ENCODE assay signal across 18 cellular contexts in the genomic region with DNA sequence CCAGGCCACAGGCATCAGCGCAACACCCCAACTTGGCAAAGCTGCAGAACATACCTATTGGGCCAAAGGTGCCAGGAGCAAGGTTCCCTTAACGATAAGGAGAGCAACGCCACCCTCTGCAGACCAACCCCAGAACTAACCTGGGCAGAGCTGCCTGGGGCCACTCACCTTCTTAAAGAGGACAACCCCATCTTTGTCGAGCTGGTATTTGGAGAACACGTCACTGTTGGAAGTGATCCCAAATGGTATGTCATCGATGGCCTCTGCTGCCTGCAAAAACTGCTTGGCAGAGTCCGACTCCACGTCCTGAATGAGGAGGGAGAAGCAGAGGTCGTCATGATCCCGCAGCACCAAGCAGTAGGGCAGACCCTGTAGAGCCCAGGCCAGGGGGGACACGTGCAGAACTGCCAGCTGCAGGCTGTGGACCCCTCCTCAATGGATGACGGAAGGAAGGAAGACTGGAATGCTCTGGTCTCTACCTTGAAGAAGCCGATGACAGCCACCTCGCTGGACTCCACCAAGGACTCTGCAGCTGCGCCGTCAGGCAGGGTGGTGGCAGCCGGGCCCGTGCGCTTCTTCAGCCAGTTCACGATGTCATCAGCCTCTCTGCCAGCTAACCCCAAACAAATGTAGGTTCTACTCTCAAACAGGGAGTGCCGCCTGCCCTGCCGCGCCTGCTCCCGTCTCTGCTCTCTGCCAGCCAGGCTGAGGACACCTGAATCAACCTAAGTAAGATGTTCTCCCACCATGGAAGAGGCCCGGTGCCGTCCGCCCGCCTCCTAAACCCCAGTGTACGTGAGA. TPM values are rescaled to one million over a fixed set of nuclear protein-coding genes. Genes with fewer than 3 reads are reported as not detected.
A peak's percentile ranks its signal among the peaks of the same experiment; 100 is the strongest.
DNase-seq lines count a peak whose midpoint lies in the region; ATAC-seq and TF ChIP-seq lines count a peak whose summit lies in the region.
"Had no signal": no experiment of that assay in that cellular context is flagged by ENCODE, and none has a peak within 500 bp of the region (broad histone marks: within the 10 kb centered on the region; RNA-seq: fewer than 3 reads in every experiment).

No MANE protein-coding gene starts in this region.

- H2AFZ ChIP-seq in SK-N-SH (ENCODE audit: low read depth) (no peak overlapping the region), fibroblast of lung (ENCODE audit: low read length) (no peak overlapping the region)

- H3K9ac ChIP-seq in SK-N-SH (no peak overlapping the region), fibroblast of lung (ENCODE audit: insufficient read depth, low read length) (no peak overlapping the region)

- H3K36me3 ChIP-seq in SK-N-SH (replicated peaks in 1 of 2; ENCODE audit: control insufficient read depth in 1 of 2, insufficient read depth in 2 of 2, low read length in 1 of 2) (peaks cover 53 to 74% of the 10 kb centered on the region in 2 experiments), fibroblast of lung (ENCODE audit: control insufficient read depth, insufficient read depth, low read length) (peaks cover 47% of the 10 kb centered on the region)

- H3K4me3 ChIP-seq in SK-N-SH (ENCODE audit: low read depth in 2 of 2, low read length in 1 of 2) (no peak overlapping the region), fibroblast of lung (replicated peaks in 1 of 4; ENCODE audit: control extremely low read depth in 1 of 4, insufficient read depth in 1 of 4, low read depth in 3 of 4, low read length in 4 of 4) (no peak overlapping the region), skin epidermis (no peak overlapping the region)
- H3K4me3 ChIP-seq: cardiac muscle cell had no signal

- H4K20me1 ChIP-seq in SK-N-SH (ENCODE audit: insufficient read depth), result peaks cover 73% of the 10 kb centered on the region
- no peaks in the 10 kb centered on the region for H4K20me1 ChIP-seq in fibroblast of lung (ENCODE audit: control insufficient read depth, extremely low read depth, insufficient read depth, low read length)

- H3K4me1 ChIP-seq in SK-N-SH (ENCODE audit: control insufficient read depth in 1 of 2, insufficient read depth in 2 of 2, low read depth in 1 of 2, low read length in 1 of 2) (peaks cover 17 to 18% of the 10 kb centered on the region in 2 experiments), fibroblast of lung (ENCODE audit: control insufficient read depth, extremely low read depth, insufficient read depth, low read length) (peaks cover 18% of the 10 kb centered on the region)

- H3K9me3 ChIP-seq in SK-N-SH (no peaks in the 10 kb centered on the region), fibroblast of lung (ENCODE audit: control insufficient read depth, insufficient read depth, low read depth, low read length) (no peaks in the 10 kb centered on the region)
- H3K9me3 ChIP-seq: neutrophil had no signal

- H3K4me2 ChIP-seq in SK-N-SH (no peak overlapping the region), fibroblast of lung (ENCODE audit: extremely low read depth, insufficient read depth, low read length) (peak overlapping the region; percentile 0)

- ATAC-seq in SK-N-SH treated with all-trans-retinoic acid at 6 μM for 48 hours (no peak), GM18907 (IDR thresholded peaks at IDR 0.05; ENCODE audit: unreplicated experiment) (no peak)

- H3K79me2 ChIP-seq in SK-N-SH (ENCODE audit: insufficient read depth) (peaks cover 98% of the 10 kb centered on the region), fibroblast of lung (ENCODE audit: control insufficient read depth, insufficient read depth, low read length) (peaks cover 78% of the 10 kb centered on the region)

- H3K27ac ChIP-seq in SK-N-SH (ENCODE audit: low read depth in 2 of 2, low read length in 1 of 2) (no peak overlapping the region), RWPE1 (peak overlapping the region; percentile 97), fibroblast of lung (ENCODE audit: insufficient read depth, low read length) (no peak overlapping the region), skin epidermis (peak overlapping the region in 12 of 21 experiments; percentile 6 to 82 (median 42))
- H3K27ac ChIP-seq: cardiac muscle cell, neutrophil had no signal

- H3F3A ChIP-seq in SK-N-SH (replicated peaks; ENCODE audit: insufficient read depth), result peaks cover 13% of the 10 kb centered on the region

- DNase-seq in SK-N-SH (peak; percentile 39), RWPE1 (ENCODE audit: low spot score) (no peak), fibroblast of lung (ENCODE audit: low read depth in 2 of 2) (peak in 1 of 2 donors; percentile 28), chondrocyte (ENCODE audit: low spot score) (no peak)
- DNase-seq in activated effector memory CD4-positive, alpha-beta T cell treated with anti-CD3 and anti-CD28 coated beads, Interleukin-2, amount 50 U/mL, for 16 hours, result no peak
- DNase-seq: activated T-cell treated with anti-CD3 and anti-CD28 coated beads, Interleukin-2, amount 50 U/mL, for 48 hours; islet precursor cell; NCI-H2029; stimulated activated CD4-positive, alpha-beta T cell treated with anti-CD3 and anti-CD28 coated beads, Interleukin-1b, Interleukin-23, amount 100 ng/mL, for 48 hours had no signal

- WGBS in SK-N-SH (ENCODE audit: low lambda C conversion rate), result 97% methylated on average over 29 of the region's 29 CpGs

- H3K4me3 Mint-ChIP-seq in chondrocyte (ENCODE audit: unreplicated experiment), result no peak overlapping the region
- H3K4me3 Mint-ChIP-seq: stimulated activated naive CD8-positive, alpha-beta T cell treated with anti-CD3 and anti-CD28 coated beads, Interleukin-15, Interleukin-2, amounts not matched to agents 100 ng/mL and 50 ng/mL, for 24 hours had no signal

- H3K4me1 Mint-ChIP-seq in chondrocyte (ENCODE audit: low read depth), result peaks cover 42% of the 10 kb centered on the region

- H3K9me3 Mint-ChIP-seq in chondrocyte (ENCODE audit: low read depth), result no peaks in the 10 kb centered on the region
- H3K9me3 Mint-ChIP-seq: stimulated activated naive CD8-positive, alpha-beta T cell treated with anti-CD3 and anti-CD28 coated beads, Interleukin-15, Interleukin-2, amounts not matched to agents 100 ng/mL and 50 ng/mL, for 24 hours had no signal

- TF ChIP-seq EP300 in SK-N-SH (IDR thresholded peaks at IDR 0.05; ENCODE audit: borderline replicate concordance in 1 of 2, low read depth in 1 of 2, low read length in 1 of 2), result no peak

- no peak overlapping the region for H3K27ac Mint-ChIP-seq in chondrocyte (ENCODE audit: unreplicated experiment)
- H3K27ac Mint-ChIP-seq: stimulated activated naive CD8-positive, alpha-beta T cell treated with anti-CD3 and anti-CD28 coated beads, Interleukin-15, Interleukin-2, amounts not matched to agents 100 ng/mL and 50 ng/mL, for 24 hours had no signal

- peaks cover 21% of the 10 kb centered on the region for H3K36me3 Mint-ChIP-seq in chondrocyte (ENCODE audit: low read depth)

- no peaks in the 10 kb centered on the region for H3K27me3 Mint-ChIP-seq in chondrocyte (ENCODE audit: low read depth)
- H3K27me3 Mint-ChIP-seq: stimulated activated naive CD8-positive, alpha-beta T cell treated with anti-CD3 and anti-CD28 coated beads, Interleukin-15, Interleukin-2, amounts not matched to agents 100 ng/mL and 50 ng/mL, for 24 hours had no signal

- POLR2A ChIA-PET in SK-N-SH (lab: Yijun Ruan, JAX) (interaction anchor here (0.6 to 2.1 kb wide), 3 partner anchors 11 to 39 kb away, joined by 3 to 8 read pairs (median 3); partner anchors contain the start of gene MCRIP1), RWPE1 (lab: Yijun Ruan, JAX; ENCODE audit: low non-redundant PET) (interaction anchor here (0.6 to 1.5 kb wide), 4 partner anchors 11 to 153 kb away, joined by 3 to 5 read pairs (median 4); no protein-coding TSS in a partner anchor)

- CTCF ChIA-PET in SK-N-SH (lab: Yijun Ruan, JAX) (interaction anchor here (0.8 to 1.8 kb wide), 11 partner anchors 14 to 176 kb away, joined by 3 to 9 read pairs (median 4); partner anchors contain the start of gene PPP1R27), RWPE1 (lab: Yijun Ruan, JAX) (interaction anchor here (0.7 to 1.2 kb wide), 5 partner anchors 13 to 122 kb away, joined by 3 to 11 read pairs (median 3); partner anchors contain the start of gene MCRIP1)

- no peaks in the 10 kb centered on the region for H3K9me2 ChIP-seq in SK-N-SH

- 0 out of 2 replicates have a peak, but pooled peaks have one; percentile 22 for TF ChIP-seq RAD21 in SK-N-SH (IDR thresholded peaks at IDR 0.05; ENCODE audit: low read length)

- no peaks in the 10 kb centered on the region for H3K27me3 ChIP-seq in SK-N-SH (ENCODE audit: insufficient read depth)
- H3K27me3 ChIP-seq in fibroblast of lung (ENCODE audit: control insufficient read depth, insufficient read depth, low read length), result no peaks in the 10 kb centered on the region
- H3K27me3 ChIP-seq: cardiac muscle cell, neutrophil had no signal

- 0 out of 2 replicates have a peak, but pooled peaks have one; percentile 14 for TF ChIP-seq CTCF in SK-N-SH (IDR thresholded peaks at IDR 0.05)
- no peak for TF ChIP-seq CTCF in RWPE1 (conservative IDR thresholded peaks at IDR 0.05; ENCODE audit: low read depth)
- TF ChIP-seq CTCF in fibroblast of lung (conservative IDR thresholded peaks at IDR 0.05 in 1 of 2, IDR thresholded peaks at IDR 0.05 in 1 of 2; ENCODE audit: low read depth in 1 of 2, low read length in 2 of 2), result no peak
- TF ChIP-seq CTCF in chondrocyte (IDR thresholded peaks at IDR 0.05), result no peak

RNA-seq across cellular contexts. Expression of gene P4HB, which starts 5.2 kb away (rescaled TPM):
- polyA plus RNA-seq in SK-N-SH (2012; rRNA removed) (112 and 165 TPM in 2 replicates), fibroblast of lung (106 and 109 TPM in 2 replicates)
- 240 and 314 TPM in 2 replicates for polyA plus RNA-seq in SK-N-SH (2012; cell fraction: cytosol; rRNA removed)
- 212 and 321 TPM in 2 replicates for polyA plus RNA-seq in SK-N-SH (2012; cell fraction: nucleus; rRNA removed)
- total RNA-seq in fibroblast of lung (633 and 1,034 TPM in 2 replicates), chondrocyte (958 to 1,257 TPM (median 1,012 TPM) in 3 replicates)
- 919 and 1,078 TPM in 2 replicates for polyA plus RNA-seq in fibroblast of lung (2012)
- 298 and 690 TPM in 2 replicates for polyA minus RNA-seq in fibroblast of lung (ENCODE audit: low replicate concordance)

RNA-seq across cellular contexts. Expression of gene ARHGDIA, which starts 16.0 kb away (rescaled TPM):
- polyA plus RNA-seq in SK-N-SH (2012; rRNA removed) (184 and 385 TPM in 2 replicates), fibroblast of lung (164 and 254 TPM in 2 replicates)
- polyA plus RNA-seq in SK-N-SH (2012; cell fraction: cytosol; rRNA removed), result 158 and 279 TPM in 2 replicates
- polyA plus RNA-seq in SK-N-SH (2012; cell fraction: nucleus; rRNA removed), result 650 and 681 TPM in 2 replicates
- total RNA-seq in fibroblast of lung (61.6 and 95.0 TPM in 2 replicates), chondrocyte (452 to 481 TPM (median 476 TPM) in 3 replicates)
- 723 and 976 TPM in 2 replicates for polyA plus RNA-seq in fibroblast of lung (2012)
- 99.0 and 121 TPM in 2 replicates for polyA minus RNA-seq in fibroblast of lung (ENCODE audit: low replicate concordance)

RNA-seq across cellular contexts. Expression of gene PPP1R27, which starts 20.3 kb away (rescaled TPM):
- polyA plus RNA-seq in SK-N-SH (2012; rRNA removed) (0.07 and 0.16 TPM in 2 replicates), fibroblast of lung (not detected in 2 replicates)
- polyA plus RNA-seq in SK-N-SH (2012; cell fraction: cytosol; rRNA removed), result 0.01 TPM in 1 of 2 replicates, not detected in the other
- 0.19 and 0.23 TPM in 2 replicates for polyA plus RNA-seq in SK-N-SH (2012; cell fraction: nucleus; rRNA removed)
- total RNA-seq in fibroblast of lung (under 0.01 TPM in 1 of 2 replicates, not detected in the other), chondrocyte (not detected in 3 replicates)
- not detected in 2 replicates for polyA plus RNA-seq in fibroblast of lung (2012)
- polyA minus RNA-seq in fibroblast of lung (ENCODE audit: low replicate concordance), result not detected in 2 replicates
- total RNA-seq: A172, cardiac muscle cell, Daoy, fibroblast of villous mesenchyme had no signal
- polyA plus RNA-seq: cardiac muscle cell had no signal

RNA-seq across cellular contexts. Expression of gene MCRIP1, which starts 22.1 kb away (rescaled TPM):
- polyA plus RNA-seq in SK-N-SH (2012; rRNA removed) (120 and 156 TPM in 2 replicates), fibroblast of lung (37.5 and 37.6 TPM in 2 replicates)
- 65.6 and 105 TPM in 2 replicates for polyA plus RNA-seq in SK-N-SH (2012; cell fraction: cytosol; rRNA removed)
- 167 and 258 TPM in 2 replicates for polyA plus RNA-seq in SK-N-SH (2012; cell fraction: nucleus; rRNA removed)
- total RNA-seq in fibroblast of lung (108 and 118 TPM in 2 replicates), chondrocyte (122 to 133 TPM (median 131 TPM) in 3 replicates)
- 69.9 and 73.3 TPM in 2 replicates for polyA plus RNA-seq in fibroblast of lung (2012)
- 20.2 and 27.2 TPM in 2 replicates for polyA minus RNA-seq in fibroblast of lung (ENCODE audit: low replicate concordance)

RNA-seq across cellular contexts. Expression of gene ALYREF, which starts 36.2 kb away (rescaled TPM):
- polyA plus RNA-seq in SK-N-SH (2012; rRNA removed) (176 and 269 TPM in 2 replicates), fibroblast of lung (41.6 and 81.5 TPM in 2 replicates)
- polyA plus RNA-seq in SK-N-SH (2012; cell fraction: cytosol; rRNA removed), result 159 and 175 TPM in 2 replicates
- 164 and 238 TPM in 2 replicates for polyA plus RNA-seq in SK-N-SH (2012; cell fraction: nucleus; rRNA removed)
- total RNA-seq in fibroblast of lung (77.3 and 82.2 TPM in 2 replicates), chondrocyte (56.0 to 73.7 TPM (median 59.8 TPM) in 3 replicates)
- 64.6 and 132 TPM in 2 replicates for polyA plus RNA-seq in fibroblast of lung (2012)
- 51.1 and 57.5 TPM in 2 replicates for polyA minus RNA-seq in fibroblast of lung (ENCODE audit: low replicate concordance)

Comparison
In these comparisons a context has a peak if more than half of its experiments do, and no peak if none do; other contexts are left out.
1. H3K27ac ChIP-seq: peak in RWPE1 (single experiment) and skin epidermis (12 of 21); none in SK-N-SH (0 of 2) and fibroblast of lung (single experiment).